Comparison of ENCODE assay signal across 13 cellular contexts in genomic region chr21:43343992-43344886, GRCh38.
A peak's percentile ranks its signal among the peaks of the same experiment; 100 is the strongest.
DNase-seq lines count a peak whose midpoint lies in the region; ATAC-seq, FAIRE-seq and TF ChIP-seq lines count a peak whose summit lies in the region.
"Had no signal": no experiment of that assay in that cellular context is flagged by ENCODE, and none has a peak within 500 bp of the region (broad histone marks: within the 10 kb centered on the region; RNA-seq: fewer than 3 reads in every experiment).

No MANE protein-coding gene starts in this region.

- H2AFZ ChIP-seq in PC-3 (ENCODE audit: low read length) = peak overlapping the region; percentile 64
- H2AFZ ChIP-seq in keratinocyte (ENCODE audit: control insufficient read depth, low read length) = peak overlapping the region; percentile 75

- no peak overlapping the region; the same call in 1 of the 2 replicates for H3K4me3 ChIP-seq in PC-3 (ENCODE audit: low read length)
- no peak overlapping the region for H3K4me3 ChIP-seq in keratinocyte (ENCODE audit: control insufficient read depth in 2 of 3, extremely low read depth in 1 of 3, insufficient read depth in 2 of 3, low read depth in 1 of 3, low read length in 3 of 3)
- H3K4me3 ChIP-seq in thyroid gland (replicated peaks in 1 of 3) = no peak overlapping the region
- H3K4me3 ChIP-seq: K562, thoracic aorta had no signal

- WGBS in thyroid gland, 2 donors = 54 to 60% methylated on average over 22 to 29 of the region's 37 CpGs

- H3K9me2 ChIP-seq in PC-3 (replicated peaks; ENCODE audit: low read length) = no peaks in the 10 kb centered on the region
- H3K9me2 ChIP-seq: SK-N-SH had no signal

- TF ChIP-seq CTCF in PC-3 (conservative IDR thresholded peaks at IDR 0.05; ENCODE audit: low read depth, low read length) = no peak
- TF ChIP-seq CTCF in keratinocyte (optimal IDR thresholded peaks at IDR 0.05 in 1 of 3, IDR thresholded peaks at IDR 0.05 in 1 of 3, conservative IDR thresholded peaks at IDR 0.05 in 1 of 3; ENCODE audit: extremely low read depth in 1 of 3, insufficient read depth in 2 of 3, low read length in 3 of 3) = no peak
- no peak for TF ChIP-seq CTCF in thyroid gland (IDR thresholded peaks at IDR 0.05)

- H3K4me2 ChIP-seq in PC-3 (ENCODE audit: low read length) (peak overlapping the region; percentile 63), keratinocyte (ENCODE audit: control insufficient read depth, extremely low read depth, insufficient read depth, low read depth, low read length) (peak overlapping the region; percentile 54)
- H3K4me2 ChIP-seq: SK-N-SH had no signal

- H4K20me1 ChIP-seq in PC-3 (ENCODE audit: low read length) = no peaks in the 10 kb centered on the region
- no peaks in the 10 kb centered on the region for H4K20me1 ChIP-seq in keratinocyte (ENCODE audit: control insufficient read depth, extremely low read depth, insufficient read depth, low read length)

- H3K9me1 ChIP-seq in keratinocyte (ENCODE audit: control insufficient read depth, extremely low read depth, insufficient read depth, low read length) = no peaks in the 10 kb centered on the region

- dilution Hi-C loops in keratinocyte (cut with MboI; ENCODE audit: extremely low pct_ligation_motif_present, low sequenced_read_pairs) = no loop called here

- no peak for TF ChIP-seq POLR2A in thyroid gland (IDR thresholded peaks at IDR 0.05)

- FAIRE-seq in keratinocyte (lab: Jason Lieb, UNC) = no peak
- FAIRE-seq: K562 had no signal

- H3K79me2 ChIP-seq in PC-3 (ENCODE audit: low read length) (no peaks in the 10 kb centered on the region), keratinocyte (ENCODE audit: control insufficient read depth, insufficient read depth, low read length) (no peaks in the 10 kb centered on the region)

- BruUV-seq in PC-3 (replicated peaks; lab: Mats Ljungman, UMichigan) = no TSS peak

- intact Hi-C loops in PC-3 (cut with micrococcal nuclease) = loop anchor here (2.0 kb wide), 1 partner anchor 57 kb away; no protein-coding TSS in a partner anchor
- intact Hi-C loops in thyroid gland (cut with DNase I) = no loop called here

- CTCF ChIA-PET in PC-3 (lab: Charles Lee) = no interaction called here

- ATAC-seq in PC-3 = peak; percentile 44
- ATAC-seq: K562, sciatic nerve had no signal

- POLR2A ChIA-PET in PC-3 (lab: Charles Lee; ENCODE audit: unreplicated experiment) = no interaction called here

- H3K4me1 ChIP-seq in PC-3 (ENCODE audit: insufficient read depth, low read length) = peaks cover 46% of the 10 kb centered on the region
- peaks cover 46% of the 10 kb centered on the region for H3K4me1 ChIP-seq in keratinocyte (ENCODE audit: control insufficient read depth, extremely low read depth, insufficient read depth, low read length)
- peaks cover 6 to 19% of the 10 kb centered on the region in 2 donors for H3K4me1 ChIP-seq in thyroid gland

- H3K36me3 ChIP-seq in PC-3 (ENCODE audit: low read depth, low read length) = no peaks in the 10 kb centered on the region
- H3K36me3 ChIP-seq in keratinocyte (ENCODE audit: control insufficient read depth in 2 of 2, extremely low read depth in 1 of 2, insufficient read depth in 2 of 2, low read length in 2 of 2) = no peaks in the 10 kb centered on the region
- H3K36me3 ChIP-seq in thyroid gland = no peaks in the 10 kb centered on the region
- H3K36me3 ChIP-seq: thoracic aorta had no signal

- H3K9ac ChIP-seq in PC-3 (ENCODE audit: low read length) (no peak overlapping the region), keratinocyte (ENCODE audit: control insufficient read depth, extremely low read depth, insufficient read depth, low read length) (peak overlapping the region; percentile 52)
- H3K9ac ChIP-seq: SK-N-SH had no signal

- H3K27me3 ChIP-seq in PC-3 (ENCODE audit: low read length) = no peaks in the 10 kb centered on the region
- H3K27me3 ChIP-seq in keratinocyte (ENCODE audit: control insufficient read depth, extremely low read depth, insufficient read depth, low read length) = no peaks in the 10 kb centered on the region
- H3K27me3 ChIP-seq in thyroid gland = no peaks in the 10 kb centered on the region

- H3F3A ChIP-seq in PC-3 (ENCODE audit: low read length, unreplicated experiment) = no peaks in the 10 kb centered on the region

- no peak overlapping the region for H3K27ac ChIP-seq in PC-3 (ENCODE audit: low read length)
- peak overlapping the region; percentile 46 for H3K27ac ChIP-seq in keratinocyte (ENCODE audit: control insufficient read depth, insufficient read depth, low read length)
- H3K27ac ChIP-seq in thyroid gland = peak overlapping the region in 2 of 3 donors; percentile 61 to 73
- H3K27ac ChIP-seq: thoracic aorta had no signal

- no peaks in the 10 kb centered on the region for H3K9me3 ChIP-seq in PC-3 (ENCODE audit: low read length)
- no peaks in the 10 kb centered on the region for H3K9me3 ChIP-seq in keratinocyte (ENCODE audit: control insufficient read depth, low read depth, low read length)
- no peaks in the 10 kb centered on the region for H3K9me3 ChIP-seq in thyroid gland
- H3K9me3 ChIP-seq: SK-N-SH, thoracic aorta had no signal

- peak; percentile 33 for DNase-seq in NCI-H146 (lab: John Stamatoyannopoulos, UW)
- no peak for DNase-seq in NCI-H146 treated with DMSO at 0.1 percent for 48 hours (lab: John Stamatoyannopoulos, UW; ENCODE audit: unreplicated experiment)
- peak; percentile 48 for DNase-seq in PC-3
- no peak for DNase-seq in keratinocyte (ENCODE audit: low read depth, low spot score)
- peak; percentile 30 to 58 for DNase-seq in thyroid gland
- no peak for DNase-seq in NCI-H1694 treated with DMSO at 0.1 percent for 48 hours (lab: John Stamatoyannopoulos, UW)
- DNase-seq in NCI-H1930 (lab: John Stamatoyannopoulos, UW) = no peak
- DNase-seq in NOMO-1 treated with DMSO at 0.1 percent for 48 hours (lab: John Stamatoyannopoulos, UW; ENCODE audit: unreplicated experiment) = no peak
- DNase-seq: GDM1, SK-N-SH had no signal

Comparison
In these comparisons a context has a peak if more than half of its experiments do, and no peak if none do; other contexts are left out.
1. DNase-seq: peak in NCI-H146 (single experiment), PC-3 (single experiment) and thyroid gland (2 of 2); none in NCI-H146 treated with DMSO at 0.1 percent for 48 hours (single experiment), keratinocyte (single experiment), NCI-H1694 treated with DMSO at 0.1 percent for 48 hours (single experiment), NCI-H1930 (0 of 2) and NOMO-1 treated with DMSO at 0.1 percent for 48 hours (single experiment).